Comparison of ENCODE assay signal across 12 cellular contexts in the genomic region with DNA sequence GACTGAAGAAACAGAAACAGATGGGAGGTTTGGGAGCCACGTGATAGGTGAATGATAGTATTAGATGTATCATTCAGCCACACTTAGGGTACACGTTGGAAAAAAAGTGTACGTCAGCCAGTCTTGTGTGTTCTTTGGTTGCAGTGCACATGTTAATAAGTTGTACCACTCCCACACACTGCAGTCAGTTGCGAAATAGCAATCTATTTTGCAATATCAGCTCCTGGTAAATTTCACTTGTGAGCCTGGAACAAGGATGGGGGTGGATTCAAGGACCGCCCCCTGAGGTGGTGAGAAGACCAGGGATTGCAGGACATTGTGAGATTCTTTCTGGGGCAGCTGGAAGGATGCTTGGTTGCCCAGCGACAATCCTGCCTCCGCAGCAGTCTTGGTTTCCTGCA.
DNase-seq lines count a peak whose midpoint lies in the region; ATAC-seq, FAIRE-seq and TF ChIP-seq lines count a peak whose summit lies in the region.
"Had no signal": no experiment of that assay in that cellular context is flagged by ENCODE, and none has a peak within 500 bp of the region (broad histone marks: within the 10 kb centered on the region; RNA-seq: fewer than 3 reads in every experiment).

No MANE protein-coding gene starts in this region.

- no peaks in the 10 kb centered on the region for H3K36me3 ChIP-seq in neural progenitor cell
- H3K36me3 ChIP-seq in CD4-positive, alpha-beta memory T cell (ENCODE audit: insufficient read depth, low read length): no peaks in the 10 kb centered on the region
- H3K36me3 ChIP-seq: BLaER1 had no signal

- H3K9ac ChIP-seq in neural progenitor cell: no peak overlapping the region
- H3K9ac ChIP-seq: BLaER1 had no signal

- H3F3A ChIP-seq in neural progenitor cell (ENCODE audit: low read depth): peaks cover 8% of the 10 kb centered on the region

- peaks cover 8% of the 10 kb centered on the region for H3K27me3 Mint-ChIP-seq in neural progenitor cell (ENCODE audit: insufficient read depth, low read depth)
- H3K27me3 Mint-ChIP-seq in CD4-positive, alpha-beta memory T cell: no peaks in the 10 kb centered on the region

- TF ChIP-seq POLR2A in NB4 (IDR thresholded peaks at IDR 0.05; ENCODE audit: extremely low read depth, insufficient read length): no peak

- H3K27ac Mint-ChIP-seq in neural progenitor cell: peak overlapping the region; percentile 20
- H3K27ac Mint-ChIP-seq in CD4-positive, alpha-beta memory T cell: no peak overlapping the region

- TF ChIP-seq CTCF in AG10803 (conservative IDR thresholded peaks at IDR 0.05; ENCODE audit: low read length) (no peak), NB4 (IDR thresholded peaks at IDR 0.05; ENCODE audit: low read depth, low read length) (no peak), neural progenitor cell (IDR thresholded peaks at IDR 0.05) (no peak), D721Med (IDR thresholded peaks at IDR 0.05; ENCODE audit: insufficient read depth, missing control alignments) (no peak)

- CTCF ChIA-PET in CD4-positive, alpha-beta memory T cell (lab: Charles Lee; ENCODE audit: partially characterized antibody): no interaction called here

- no peaks in the 10 kb centered on the region for H3K9me3 ChIP-seq in neural progenitor cell (ENCODE audit: low read depth)
- H3K9me3 ChIP-seq in CD4-positive, alpha-beta memory T cell (ENCODE audit: control insufficient read depth in 1 of 2, low read length in 2 of 2): no peaks in the 10 kb centered on the region
- H3K9me3 ChIP-seq: BLaER1 had no signal

- POLR2A ChIA-PET in CD4-positive, alpha-beta memory T cell (lab: Charles Lee; ENCODE audit: partially characterized antibody): no interaction called here

- H3K4me1 ChIP-seq in neural progenitor cell: no peaks in the 10 kb centered on the region
- H3K4me1 ChIP-seq in CD4-positive, alpha-beta memory T cell (ENCODE audit: insufficient read depth, low read length): no peaks in the 10 kb centered on the region

- no peak overlapping the region for H3K4me2 ChIP-seq in neural progenitor cell
- H3K4me2 ChIP-seq: BLaER1 had no signal

- FAIRE-seq in D721Med (lab: Jason Lieb, UNC): no peak

- H3K27me3 ChIP-seq in neural progenitor cell: peaks cover 5% of the 10 kb centered on the region
- no peaks in the 10 kb centered on the region for H3K27me3 ChIP-seq in CD4-positive, alpha-beta memory T cell (ENCODE audit: insufficient read depth, low read length)
- H3K27me3 ChIP-seq: BLaER1 had no signal

- H3K36me3 Mint-ChIP-seq in neural progenitor cell: no peaks in the 10 kb centered on the region
- no peaks in the 10 kb centered on the region for H3K36me3 Mint-ChIP-seq in CD4-positive, alpha-beta memory T cell

- no peak overlapping the region for H3K4me3 Mint-ChIP-seq in neural progenitor cell
- H3K4me3 Mint-ChIP-seq in CD4-positive, alpha-beta memory T cell: no peak overlapping the region

- H3K4me1 Mint-ChIP-seq in neural progenitor cell: peaks cover 41% of the 10 kb centered on the region
- peaks cover 0 to 10% (median 2%) of the 10 kb centered on the region in 4 donors for H3K4me1 Mint-ChIP-seq in CD4-positive, alpha-beta memory T cell

- H4K20me1 ChIP-seq in neural progenitor cell (ENCODE audit: low read depth): no peaks in the 10 kb centered on the region
- H4K20me1 ChIP-seq: BLaER1 had no signal

- H3K4me3 ChIP-seq in AG10803 (ENCODE audit: low read length): no peak overlapping the region
- no peak overlapping the region for H3K4me3 ChIP-seq in NB4 (ENCODE audit: low read depth, low read length)
- no peak overlapping the region for H3K4me3 ChIP-seq in neural progenitor cell
- H3K4me3 ChIP-seq in CD4-positive, alpha-beta memory T cell (ENCODE audit: low read length in 2 of 2): no peak overlapping the region
- H3K4me3 ChIP-seq: BLaER1 had no signal

- H2AFZ ChIP-seq in neural progenitor cell (replicated peaks): no peak overlapping the region

- H3K9me3 Mint-ChIP-seq in neural progenitor cell: peaks cover 6% of the 10 kb centered on the region
- peaks cover 0 to 10% (median 4%) of the 10 kb centered on the region in 8 donors for H3K9me3 Mint-ChIP-seq in CD4-positive, alpha-beta memory T cell

- intact Hi-C loops in CD4-positive, alpha-beta memory T cell (cut with micrococcal nuclease): no loop called here

- DNase-seq in AG10803 (ENCODE audit: low read depth): peak; percentile 88
- DNase-seq in NB4 (ENCODE audit: low read depth): peak; percentile 78
- peak; percentile 78 for DNase-seq in fibroblast of gingiva (ENCODE audit: low read depth)
- DNase-seq in neural progenitor cell (ENCODE audit: low spot score): no peak
- no peak for DNase-seq in stimulated activated CD4-positive, alpha-beta T cell treated with anti-CD3 and anti-CD28 coated beads, Interleukin-2, amount 100 ng/mL, for 48 hours
- no peak for DNase-seq in D721Med (ENCODE audit: insufficient read length, low spot score)
- no peak for DNase-seq in CD4-positive, alpha-beta memory T cell
- DNase-seq: activated CD4-positive, alpha-beta T cell treated with anti-CD3 and anti-CD28 coated beads, Interleukin-2, amount 50 U/mL, for 4 hours; erythroblast; stimulated activated naive CD4-positive, alpha-beta T cell had no signal

- no peak overlapping the region for H3K27ac ChIP-seq in neural progenitor cell
- H3K27ac ChIP-seq in CD4-positive, alpha-beta memory T cell (ENCODE audit: low read depth, low read length): no peak overlapping the region
- H3K27ac ChIP-seq: BLaER1 had no signal

- H3K79me2 ChIP-seq in neural progenitor cell (ENCODE audit: low read depth): no peaks in the 10 kb centered on the region

- no peak for ATAC-seq in GM21528 (IDR thresholded peaks at IDR 0.05; ENCODE audit: low FRiP score, unreplicated experiment)

Comparison
In these comparisons a context has a peak if more than half of its experiments do, and no peak if none do; other contexts are left out.
1. DNase-seq: peak in AG10803 (single experiment), NB4 (single experiment) and fibroblast of gingiva (single experiment); none in neural progenitor cell (single experiment), stimulated activated CD4-positive, alpha-beta T cell treated with anti-CD3 and anti-CD28 coated beads, Interleukin-2, amount 100 ng/mL, for 48 hours (0 of 2), D721Med (single experiment) and CD4-positive, alpha-beta memory T cell (0 of 5).